Comparison of ENCODE assay signal across 27 cellular contexts in genomic region chr6:150992279-150992678, GRCh38.
"Had no signal": no experiment of that assay in that cellular context is flagged by ENCODE, and none has a peak within 500 bp of the region (broad histone marks: within the 10 kb centered on the region; RNA-seq: fewer than 3 reads in every experiment).

No MANE protein-coding gene starts in this region.

- H3K4me3 ChIP-seq: coronary artery, esophagus muscularis mucosa, lung, prostate gland, right atrium auricular region, sigmoid colon, stomach, thyroid gland had no signal

- H3K36me3 Mint-ChIP-seq: natural killer cell had no signal

- H3K4me1 Mint-ChIP-seq: memory B cell, natural killer cell, neural crest cell had no signal

- H3K36me3 ChIP-seq: esophagus muscularis mucosa, neutrophil, prostate gland, right atrium auricular region, sigmoid colon, stomach, thyroid gland had no signal

- DNase-seq: dermis blood vessel endothelial cell; effector memory CD4-positive, alpha-beta T cell; foreskin melanocyte; glutamatergic neuron; hypothalamus; immature natural killer cell; islet precursor cell; kidney glomerular epithelial cell; left colon; left ventricle myocardium superior; natural killer cell; sigmoid colon; stimulated activated CD4-positive, alpha-beta T cell treated with anti-CD3 and anti-CD28 coated beads, Interleukin-2, amount 100 ng/mL, for 24 hours; stimulated activated CD4-positive, alpha-beta T cell treated with anti-CD3 and anti-CD28 coated beads, Interleukin-4, amount 100 ng/mL, for 24 hours; stimulated activated naive CD4-positive, alpha-beta T cell treated with Interleukin-2 at 50 U/mL for 16 hours; stomach; thyroid gland; trophoblast cell had no signal

- H3K4me3 Mint-ChIP-seq: immature natural killer cell; memory B cell; natural killer cell; neural crest cell; stimulated activated effector memory CD8-positive, alpha-beta T cell treated with anti-CD3 and anti-CD28 coated beads, Interleukin-12 subunit alpha, Interleukin-12 subunit beta, amount 100 ng/mL, for 72 hours had no signal

- H3K27ac ChIP-seq: esophagus muscularis mucosa, neutrophil, prostate gland, right atrium auricular region, sigmoid colon, stomach, thyroid gland had no signal

- H3K9me3 ChIP-seq: esophagus muscularis mucosa, neutrophil, prostate gland, right atrium auricular region, sigmoid colon, stomach, thyroid gland had no signal

- H3K27me3 Mint-ChIP-seq: memory B cell had no signal

- H3K27ac Mint-ChIP-seq: immature natural killer cell; memory B cell; natural killer cell; stimulated activated effector memory CD8-positive, alpha-beta T cell treated with anti-CD3 and anti-CD28 coated beads, Interleukin-12 subunit alpha, Interleukin-12 subunit beta, amount 100 ng/mL, for 72 hours had no signal

- H3K4me1 ChIP-seq: prostate gland, right atrium auricular region, stomach, thyroid gland had no signal

- H3K9me3 Mint-ChIP-seq: immature natural killer cell; memory B cell; natural killer cell; stimulated activated effector memory CD8-positive, alpha-beta T cell treated with anti-CD3 and anti-CD28 coated beads, Interleukin-12 subunit alpha, Interleukin-12 subunit beta, amount 100 ng/mL, for 72 hours had no signal

- ATAC-seq: left colon; left ventricle myocardium superior; natural killer cell; stimulated activated effector memory CD8-positive, alpha-beta T cell treated with anti-CD3 and anti-CD28 coated beads, Interleukin-12 subunit alpha, Interleukin-12 subunit beta, amount 100 ng/mL, for 72 hours had no signal

- H3K27me3 ChIP-seq: esophagus muscularis mucosa, neutrophil, right atrium auricular region, sigmoid colon, stomach, thyroid gland had no signal
